In genomic region chr20:53591941-53592441, GRCh38 we compare ENCODE assay signal across 8 cellular contexts. TPM values are rescaled to one million over a fixed set of nuclear protein-coding genes. Genes with fewer than 3 reads are reported as not detected.
DNase-seq lines count a peak whose midpoint lies in the region; ATAC-seq and TF ChIP-seq lines count a peak whose summit lies in the region.
"Not testable (repeated sequence)": the region's sequence is repeated elsewhere in the genome, so short reads cannot be mapped to it uniquely, and the experiment has no call there.

No MANE protein-coding gene starts in this region.

- TF ChIP-seq CTCF in A673 (conservative IDR thresholded peaks at IDR 0.05; ENCODE audit: low read depth, low read length); GM23338 (conservative IDR thresholded peaks at IDR 0.05; ENCODE audit: low read depth in 2 of 2); choroid plexus epithelial cell (conservative IDR thresholded peaks at IDR 0.05; ENCODE audit: low read depth, low read length); left ventricle myocardium inferior (IDR thresholded peaks at IDR 0.05; ENCODE audit: borderline replicate concordance): not testable (repeated sequence)
- 0 out of 2 replicates have a peak, but pooled peaks have one; percentile 8 for TF ChIP-seq CTCF in OCI-LY7 (conservative IDR thresholded peaks at IDR 0.05; ENCODE audit: low read length)

- H3K27ac ChIP-seq in A673 (ENCODE audit: low read depth, low read length, poor library complexity, severe bottlenecking) (peak overlapping the region; percentile 23), GM23338 (ENCODE audit: low read depth) (peak overlapping the region; percentile 94), OCI-LY7 (ENCODE audit: low read depth, low read length, poor library complexity, severe bottlenecking) (peak overlapping the region; percentile 95), left ventricle myocardium inferior (replicated peaks) (peak overlapping the region; percentile 99), mucosa of rectum (ENCODE audit: low read depth in 2 of 2, low read length in 2 of 2) (peak overlapping the region; percentile 97 to 98)

- H3K36me3 ChIP-seq in A673 (ENCODE audit: insufficient read depth, low read length, poor library complexity, severe bottlenecking); GM23338 (ENCODE audit: insufficient read depth); OCI-LY7 (ENCODE audit: insufficient read depth, low read length); left ventricle myocardium inferior; mucosa of rectum (ENCODE audit: control insufficient read depth in 2 of 2, insufficient read depth in 2 of 2, low read length in 2 of 2); skeletal muscle satellite cell (ENCODE audit: insufficient read depth, low read length): not testable (repeated sequence)

- H3F3A ChIP-seq in GM23338 (replicated peaks; ENCODE audit: low read depth), result not testable (repeated sequence)

- peak overlapping the region; percentile 71 for H3K4me2 ChIP-seq in GM23338
- H3K4me2 ChIP-seq in OCI-LY7 (ENCODE audit: low read length), result peak overlapping the region; percentile 99
- H3K4me2 ChIP-seq in skeletal muscle satellite cell (ENCODE audit: low read length), result peak overlapping the region; percentile 96

- intact Hi-C loops in A673 (cut with micrococcal nuclease; ENCODE audit: unreplicated experiment) (loop anchor here (5.0 to 10.0 kb wide), 2 partner anchors 163 to 325 kb away; no protein-coding TSS in a partner anchor), OCI-LY7 (cut with micrococcal nuclease; ENCODE audit: unreplicated experiment) (loop anchor here (1.0 to 5.0 kb wide), 4 partner anchors 10 to 325 kb away; no protein-coding TSS in a partner anchor), left ventricle myocardium inferior (cut with micrococcal nuclease) (loop anchor here (10.0 kb wide), 1 partner anchor 143 kb away; no protein-coding TSS in a partner anchor)

- H3K9me2 ChIP-seq in GM23338 (ENCODE audit: insufficient read depth); OCI-LY7 (ENCODE audit: insufficient read depth, low read length): not testable (repeated sequence)

- peak overlapping the region; percentile 85 for H3K4me3 Mint-ChIP-seq in GM23338
- peak overlapping the region; percentile 95 for H3K4me3 Mint-ChIP-seq in activated T-cell treated with anti-CD3 and anti-CD28 coated beads, Interleukin-2, amount 50 U/mL, for 4 hours

- ATAC-seq in GM23338; activated T-cell treated with anti-CD3 and anti-CD28 coated beads, Interleukin-2, amount 50 U/mL, for 4 hours: not testable (repeated sequence)

- CTCF ChIA-PET in A673 (lab: Charles Lee); OCI-LY7 (lab: Charles Lee; ENCODE audit: unreplicated experiment): not testable (repeated sequence)

- H3K9me3 Mint-ChIP-seq in GM23338; activated T-cell treated with anti-CD3 and anti-CD28 coated beads, Interleukin-2, amount 50 U/mL, for 4 hours: not testable (repeated sequence)

- H3K36me3 Mint-ChIP-seq in GM23338 (ENCODE audit: low read depth); activated T-cell treated with anti-CD3 and anti-CD28 coated beads, Interleukin-2, amount 50 U/mL, for 4 hours (ENCODE audit: insufficient read depth): not testable (repeated sequence)

- POLR2A ChIA-PET in A673 (lab: Charles Lee; ENCODE audit: low non-redundant PET), result not testable (repeated sequence)
- POLR2A ChIA-PET in OCI-LY7 (lab: Charles Lee), result interaction anchor here (0.6 to 1.7 kb wide), 10 partner anchors 10 to 348 kb away, joined by 3 to 6 read pairs (median 4); no protein-coding TSS in a partner anchor

- H3K9ac ChIP-seq in mucosa of rectum (ENCODE audit: low read depth in 1 of 2, low read length in 2 of 2) (peak overlapping the region; percentile 44 to 89), skeletal muscle satellite cell (ENCODE audit: low read depth, low read length) (peak overlapping the region; percentile 100)

- peak overlapping the region; percentile 99 for H3K27ac Mint-ChIP-seq in GM23338

- not testable (repeated sequence) for H3K9me3 ChIP-seq in A673 (ENCODE audit: low read depth, low read length, poor library complexity, severe bottlenecking); OCI-LY7 (ENCODE audit: low read length); left ventricle myocardium inferior (replicated peaks); mucosa of rectum (ENCODE audit: control insufficient read depth in 2 of 2, low read length in 2 of 2); skeletal muscle satellite cell (replicated peaks; ENCODE audit: low read length)

- TSS peak; percentile 9 for BruUV-seq in A673 (replicated peaks; lab: Mats Ljungman, UMichigan)
- not testable (repeated sequence) for BruUV-seq in OCI-LY7 (replicated peaks; lab: Mats Ljungman, UMichigan)

- H3K4me1 ChIP-seq in A673 (ENCODE audit: insufficient read depth, low read length, poor library complexity, severe bottlenecking), result peaks cover 38% of the 10 kb centered on the region
- H3K4me1 ChIP-seq in GM23338 (ENCODE audit: insufficient read depth), result peaks cover 43% of the 10 kb centered on the region
- peaks cover 38% of the 10 kb centered on the region for H3K4me1 ChIP-seq in OCI-LY7 (ENCODE audit: insufficient read depth, low read length, poor library complexity, severe bottlenecking)
- peaks cover 71% of the 10 kb centered on the region for H3K4me1 ChIP-seq in left ventricle myocardium inferior
- not testable (repeated sequence) for H3K4me1 ChIP-seq in mucosa of rectum (ENCODE audit: control insufficient read depth in 2 of 2, insufficient read depth in 2 of 2, low read length in 2 of 2)
- H3K4me1 ChIP-seq in skeletal muscle satellite cell (ENCODE audit: control insufficient read depth, insufficient read depth, low read length), result peaks cover 37% of the 10 kb centered on the region

- H4K20me1 ChIP-seq in GM23338 (replicated peaks; ENCODE audit: insufficient read depth); OCI-LY7 (ENCODE audit: insufficient read depth, low read length): not testable (repeated sequence)

- not testable (repeated sequence) for H2AFZ ChIP-seq in GM23338; OCI-LY7 (ENCODE audit: low read length)

- H3K79me2 ChIP-seq in GM23338 (replicated peaks; ENCODE audit: insufficient read depth) (peaks cover 56% of the 10 kb centered on the region), OCI-LY7 (ENCODE audit: insufficient read depth, low read depth, low read length) (peaks cover 66% of the 10 kb centered on the region)

- DNase-seq in A673 (ENCODE audit: low spot score); GM23338 (ENCODE audit: low spot score); activated T-cell treated with anti-CD3 and anti-CD28 coated beads, Interleukin-2, amount 50 U/mL, for 4 hours; choroid plexus epithelial cell (ENCODE audit: low read depth); left ventricle myocardium inferior: not testable (repeated sequence)
- peak; percentile 49 for DNase-seq in OCI-LY7 (ENCODE audit: low spot score)

- peaks cover 46% of the 10 kb centered on the region for H3K4me1 Mint-ChIP-seq in GM23338
- peaks cover 46% of the 10 kb centered on the region for H3K4me1 Mint-ChIP-seq in activated T-cell treated with anti-CD3 and anti-CD28 coated beads, Interleukin-2, amount 50 U/mL, for 4 hours (ENCODE audit: low read depth)

- not testable (repeated sequence) for H3K27me3 Mint-ChIP-seq in GM23338 (ENCODE audit: insufficient read depth, low read depth, poor library complexity); activated T-cell treated with anti-CD3 and anti-CD28 coated beads, Interleukin-2, amount 50 U/mL, for 4 hours (ENCODE audit: low read depth)

- not testable (repeated sequence) for H3K27me3 ChIP-seq in A673 (replicated peaks; ENCODE audit: insufficient read depth, low read depth, low read length, poor library complexity); GM23338 (ENCODE audit: insufficient read depth); left ventricle myocardium inferior (ENCODE audit: low read depth); mucosa of rectum (ENCODE audit: control insufficient read depth in 2 of 2, insufficient read depth in 2 of 2, low read length in 2 of 2); skeletal muscle satellite cell (ENCODE audit: control insufficient read depth, insufficient read depth, low read length)

- H3K4me3 ChIP-seq in A673 (ENCODE audit: low read depth, low read length, poor library complexity, severe bottlenecking) (peak overlapping the region; percentile 79), GM23338 (peak overlapping the region; percentile 72), OCI-LY7 (ENCODE audit: low read depth, low read length, poor library complexity, severe bottlenecking) (peak overlapping the region; percentile 100), choroid plexus epithelial cell (ENCODE audit: low read depth, low read length) (peak overlapping the region; percentile 74), left ventricle myocardium inferior (peak overlapping the region; percentile 97), mucosa of rectum (ENCODE audit: low read length in 2 of 2) (peak overlapping the region; percentile 68 to 73), skeletal muscle satellite cell (ENCODE audit: low read length) (peak overlapping the region; percentile 86)

TF ChIP-seq in GM23338, 12 proteins besides CTCF, POLR2A, EP300 and RAD21:
- 0 out of 2 replicates have a peak, but pooled peaks have one; percentile 3 for TF ChIP-seq POLR2AphosphoS5 (IDR thresholded peaks at IDR 0.05; ENCODE audit: low read depth)

RNA-seq across cellular contexts. Expression of gene ZNF217, which starts 1.6 kb away (rescaled TPM):
- 27.0 and 37.7 TPM in 2 replicates for total RNA-seq in A673 (2021)
- total RNA-seq in GM23338 (2014; rRNA removed; shearing (Covaris generic)), result 76.7 and 78.0 TPM in 2 replicates
- 30.8 and 32.8 TPM in 2 replicates for polyA plus RNA-seq in GM23338 (2016; fragmentation: Nextera tagmentation; extraction: Ambion mirVana)
- total RNA-seq in OCI-LY7 (2014; rRNA removed; shearing (Covaris generic)), result 35.1 and 39.7 TPM in 2 replicates
- 68.4 and 77.0 TPM in 2 replicates for total RNA-seq in OCI-LY7 (2022)
- 10 to 100 TPM; 25.9 to 27.8 (median 26.4) TPM for total RNA-seq in activated T-cell treated with anti-CD3 and anti-CD28 coated beads, Interleukin-2, amount 50 U/mL, for 4 hours
- 5.4 TPM for total RNA-seq in left ventricle myocardium inferior
- total RNA-seq in skeletal muscle satellite cell (2012; rRNA removed), result 12.2 and 14.9 TPM in 2 replicates

Comparison
In these comparisons a context has a peak if more than half of its experiments do, and no peak if none do; other contexts are left out.
1. H3K27ac ChIP-seq: peak in every context shown above with its lines; median percentile 99 in left ventricle myocardium inferior; 98 in mucosa of rectum; 95 in OCI-LY7; 94 in GM23338; 23 in A673.